In genomic region chr22:36376265-36376664, GRCh38 we compare ENCODE assay signal across 11 cellular contexts. TPM values are rescaled to one million over a fixed set of nuclear protein-coding genes. Genes with fewer than 3 reads are reported as not detected.
DNase-seq lines count a peak whose midpoint lies in the region; ATAC-seq and TF ChIP-seq lines count a peak whose summit lies in the region.
"Had no signal": no experiment of that assay in that cellular context is flagged by ENCODE, and none has a peak within 500 bp of the region (broad histone marks: within the 10 kb centered on the region; RNA-seq: fewer than 3 reads in every experiment).

No MANE protein-coding gene starts in this region.

- no peak overlapping the region for H2BK120ac ChIP-seq in neuronal stem cell (ENCODE audit: low read depth, low read length)

- no peak overlapping the region for H3K14ac ChIP-seq in neuronal stem cell (ENCODE audit: low read length)

- no peak overlapping the region for H3K4me2 ChIP-seq in neuronal stem cell (ENCODE audit: insufficient read depth, low read length, poor library complexity, severe bottlenecking)

- H2BK15ac ChIP-seq in neuronal stem cell (ENCODE audit: low read length): no peak overlapping the region

- no peaks in the 10 kb centered on the region for H3K9me3 Mint-ChIP-seq in activated naive CD4-positive, alpha-beta T cell treated with anti-CD3 and anti-CD28 coated beads, Interleukin-2, amount 50 U/mL, for 24 hours
- H3K9me3 Mint-ChIP-seq in activated T-helper 17 cell treated with anti-CD3 and anti-CD28 coated beads, Interleukin-2, amount 50 U/mL, for 72 hours: no peaks in the 10 kb centered on the region

- no peak overlapping the region for H3K4ac ChIP-seq in neuronal stem cell (ENCODE audit: low read length)

- peak overlapping the region in 3 of 4 donors; percentile 59 to 79 (median 67) for H3K27ac ChIP-seq in tibial nerve
- no peak overlapping the region for H3K27ac ChIP-seq in neuronal stem cell (replicated peaks; ENCODE audit: low read length)

- H3K4me1 ChIP-seq in mucosa of stomach (ENCODE audit: control insufficient read depth, insufficient read depth, low read length) (peaks cover 86% of the 10 kb centered on the region), tibial nerve (peaks cover 0 to 100% (median 73%) of the 10 kb centered on the region in 4 donors), neuronal stem cell (ENCODE audit: control insufficient read depth in 2 of 2, insufficient read depth in 1 of 2, low read depth in 1 of 2, low read length in 2 of 2) (peaks cover under 1 to 20% of the 10 kb centered on the region in 2 donors)

- TF ChIP-seq EP300 in tibial nerve (IDR thresholded peaks at IDR 0.05): no peak

- no peak for TF ChIP-seq POLR2A in tibial nerve (IDR thresholded peaks at IDR 0.05)

- no peaks in the 10 kb centered on the region for H3K27me3 Mint-ChIP-seq in activated naive CD4-positive, alpha-beta T cell treated with anti-CD3 and anti-CD28 coated beads, Interleukin-2, amount 50 U/mL, for 24 hours
- H3K27me3 Mint-ChIP-seq in activated T-helper 17 cell treated with anti-CD3 and anti-CD28 coated beads, Interleukin-2, amount 50 U/mL, for 72 hours: no peaks in the 10 kb centered on the region

- peaks cover 10% of the 10 kb centered on the region for H3K79me1 ChIP-seq in neuronal stem cell (ENCODE audit: low read depth, low read length)

- DNase-seq in activated naive CD4-positive, alpha-beta T cell treated with anti-CD3 and anti-CD28 coated beads, Interleukin-2, amount 50 U/mL, for 16 hours: no peak
- no peak for DNase-seq in tibial nerve (ENCODE audit: low spot score in 2 of 2)
- no peak for DNase-seq in dedifferentiated amniotic fluid mesenchymal stem cell (ENCODE audit: extremely low spot score)
- DNase-seq in neuronal stem cell (ENCODE audit: low spot score): no peak
- no peak for DNase-seq in DMS153 treated with DMSO at 0.1 percent for 48 hours (lab: John Stamatoyannopoulos, UW; ENCODE audit: unreplicated experiment)
- DNase-seq: midbrain, NCI-H2227 treated with DMSO at 0.1 percent for 48 hours had no signal

- no peak overlapping the region for H4K91ac ChIP-seq in neuronal stem cell (ENCODE audit: low read depth, low read length, poor library complexity)

- WGBS in tibial nerve, 2 donors: 78 to 81% methylated on average over 3 of the region's 3 CpGs
- WGBS in neuronal stem cell (ENCODE audit: extremely low coverage in 2 of 2, insufficient read length in 2 of 2, insufficient replicate concordance in 1 of 2), 2 donors: no CpG with 5 or more reads among the region's 3 CpGs

- no peak for TF ChIP-seq CTCF in tibial nerve (IDR thresholded peaks at IDR 0.05)

- H3K27ac Mint-ChIP-seq in activated naive CD4-positive, alpha-beta T cell treated with anti-CD3 and anti-CD28 coated beads, Interleukin-2, amount 50 U/mL, for 24 hours: peak overlapping the region; percentile 98
- peak overlapping the region; percentile 99 for H3K27ac Mint-ChIP-seq in activated T-helper 17 cell treated with anti-CD3 and anti-CD28 coated beads, Interleukin-2, amount 50 U/mL, for 72 hours

- H3K18ac ChIP-seq in neuronal stem cell (ENCODE audit: low read length): no peak overlapping the region

- no peaks in the 10 kb centered on the region for H3K9me3 ChIP-seq in mucosa of stomach (ENCODE audit: control insufficient read depth, low read length)
- no peaks in the 10 kb centered on the region for H3K9me3 ChIP-seq in tibial nerve
- peaks cover 1 to 3% of the 10 kb centered on the region in 2 donors for H3K9me3 ChIP-seq in neuronal stem cell (replicated peaks in 1 of 2; ENCODE audit: control insufficient read depth in 2 of 2, insufficient read depth in 1 of 2, low read depth in 1 of 2, low read length in 2 of 2)
- H3K9me3 ChIP-seq: HAP-1 had no signal

- no peaks in the 10 kb centered on the region for H3K27me3 ChIP-seq in mucosa of stomach (ENCODE audit: control insufficient read depth, insufficient read depth, low read length)
- no peaks in the 10 kb centered on the region for H3K27me3 ChIP-seq in tibial nerve
- no peaks in the 10 kb centered on the region for H3K27me3 ChIP-seq in neuronal stem cell (ENCODE audit: control insufficient read depth in 3 of 3, insufficient read depth in 3 of 3, low read depth in 1 of 3, low read length in 3 of 3)

- peaks cover 89% of the 10 kb centered on the region for H3K4me1 Mint-ChIP-seq in activated naive CD4-positive, alpha-beta T cell treated with anti-CD3 and anti-CD28 coated beads, Interleukin-2, amount 50 U/mL, for 24 hours
- peaks cover 66% of the 10 kb centered on the region for H3K4me1 Mint-ChIP-seq in activated T-helper 17 cell treated with anti-CD3 and anti-CD28 coated beads, Interleukin-2, amount 50 U/mL, for 72 hours

- no peak overlapping the region for H2AK5ac ChIP-seq in neuronal stem cell (ENCODE audit: low read depth, low read length)

- H3K23ac ChIP-seq in neuronal stem cell (ENCODE audit: low read depth, low read length, poor library complexity): no peak overlapping the region

- no peak overlapping the region for H3K4me3 ChIP-seq in mucosa of stomach (ENCODE audit: low read length)
- no peak overlapping the region for H3K4me3 ChIP-seq in tibial nerve
- no peak overlapping the region for H3K4me3 ChIP-seq in neuronal stem cell (ENCODE audit: low read length in 2 of 2)
- H3K4me3 ChIP-seq: HAP-1 had no signal

- H3K9ac ChIP-seq in mucosa of stomach (ENCODE audit: low read length): peak overlapping the region; percentile 9
- H3K9ac ChIP-seq in neuronal stem cell (ENCODE audit: low read depth, low read length, poor library complexity): no peak overlapping the region

- H3K36me3 ChIP-seq in mucosa of stomach (ENCODE audit: control insufficient read depth, insufficient read depth, low read length) (no peaks in the 10 kb centered on the region), tibial nerve (no peaks in the 10 kb centered on the region), neuronal stem cell (replicated peaks in 1 of 2; ENCODE audit: control insufficient read depth in 2 of 2, insufficient read depth in 2 of 2, low read length in 2 of 2) (peaks cover 9 to 28% of the 10 kb centered on the region in 2 donors)

- no peak overlapping the region for H2BK5ac ChIP-seq in neuronal stem cell (ENCODE audit: low read length)

- no peak for ATAC-seq in activated T-helper 17 cell treated with anti-CD3 and anti-CD28 coated beads, Interleukin-2, amount 50 U/mL, for 72 hours (replicated peaks)

- no peak overlapping the region for H2AFZ ChIP-seq in neuronal stem cell (ENCODE audit: low read length)

- peak overlapping the region; percentile 68 for H3K4me3 Mint-ChIP-seq in activated naive CD4-positive, alpha-beta T cell treated with anti-CD3 and anti-CD28 coated beads, Interleukin-2, amount 50 U/mL, for 24 hours
- peak overlapping the region; percentile 100 for H3K4me3 Mint-ChIP-seq in activated T-helper 17 cell treated with anti-CD3 and anti-CD28 coated beads, Interleukin-2, amount 50 U/mL, for 72 hours

- no peak overlapping the region for H2BK12ac ChIP-seq in neuronal stem cell (ENCODE audit: low read length)

- peaks cover 11% of the 10 kb centered on the region for H3K36me3 Mint-ChIP-seq in activated naive CD4-positive, alpha-beta T cell treated with anti-CD3 and anti-CD28 coated beads, Interleukin-2, amount 50 U/mL, for 24 hours
- H3K36me3 Mint-ChIP-seq in activated T-helper 17 cell treated with anti-CD3 and anti-CD28 coated beads, Interleukin-2, amount 50 U/mL, for 72 hours (ENCODE audit: low read depth): peaks cover 93% of the 10 kb centered on the region

- no peak overlapping the region for H4K8ac ChIP-seq in neuronal stem cell (ENCODE audit: low read depth, low read length)

RNA-seq across cellular contexts. Expression of gene MYH9, which starts 11.5 kb away (rescaled TPM):
- 100 to 1,000 TPM; 782 to 800 TPM for total RNA-seq in activated T-helper 17 cell treated with anti-CD3 and anti-CD28 coated beads, Interleukin-2, amount 50 U/mL, for 72 hours
- 100 to 1,000 TPM; 361 to 406 (median 386) TPM for total RNA-seq in tibial nerve
- polyA plus RNA-seq in neuronal stem cell (2013, experiment 1 of 2): 60.4 TPM
- 59.3 TPM for polyA plus RNA-seq in neuronal stem cell (2013, experiment 2 of 2)
